In genomic region chr2:74103763-74104162, GRCh38 we compare ENCODE assay signal across 14 cellular contexts. TPM values are rescaled to one million over a fixed set of nuclear protein-coding genes. Genes with fewer than 3 reads are reported as not detected.
A peak's percentile ranks its signal among the peaks of the same experiment; 100 is the strongest.
DNase-seq lines count a peak whose midpoint lies in the region; ATAC-seq and TF ChIP-seq lines count a peak whose summit lies in the region.
"Had no signal": no experiment of that assay in that cellular context is flagged by ENCODE, and none has a peak within 500 bp of the region (broad histone marks: within the 10 kb centered on the region; RNA-seq: fewer than 3 reads in every experiment).

No MANE protein-coding gene starts in this region.

- ATAC-seq in Right ventricle myocardium inferior = no peak

- intact Hi-C loops in Right ventricle myocardium inferior (cut with DNase I) = no loop called here

- no peak overlapping the region for H3K4me3 ChIP-seq in right atrium auricular region
- H3K4me3 ChIP-seq: BLaER1 treated with 17β-estradiol and CSF1 and Interleukin-3, amounts not matched to agents 10 nM and 100 nM had no signal

- no peak overlapping the region for H3K4me3 Mint-ChIP-seq in nephron progenitor cell
- H3K4me3 Mint-ChIP-seq: CD4-positive, CD25-positive, alpha-beta regulatory T cell had no signal

- peaks cover 52% of the 10 kb centered on the region for H3K36me3 Mint-ChIP-seq in nephron progenitor cell (ENCODE audit: low read depth)

- no peaks in the 10 kb centered on the region for H3K27me3 Mint-ChIP-seq in nephron progenitor cell (ENCODE audit: low read depth, poor library complexity)
- H3K27me3 Mint-ChIP-seq: CD4-positive, CD25-positive, alpha-beta regulatory T cell had no signal

- peak; percentile 40 for DNase-seq in activated CD8-positive, alpha-beta memory T cell treated with anti-CD3 and anti-CD28 coated beads for 24 hours
- DNase-seq in activated CD8-positive, alpha-beta memory T cell treated with anti-CD3 and anti-CD28 coated beads, Interleukin-2, amount 50 U/mL, for 4 hours = no peak
- DNase-seq in right atrium auricular region (ENCODE audit: low spot score) = peak; percentile 38
- no peak for DNase-seq in Right ventricle myocardium inferior (ENCODE audit: missing footprints)
- DNase-seq in nephron progenitor cell = no peak
- DNase-seq in activated gamma-delta T cell (lab: John Stamatoyannopoulos, UW) = no peak
- no peak for DNase-seq in A172 (ENCODE audit: low spot score)
- DNase-seq: ACHN; CD4-positive, CD25-positive, alpha-beta regulatory T cell; DMS53; GF-D8; HCEC 1CT had no signal

- H3K36me3 ChIP-seq in right atrium auricular region = peaks cover 18% of the 10 kb centered on the region

- no peak overlapping the region for H3K27ac ChIP-seq in right atrium auricular region
- H3K27ac ChIP-seq: 22Rv1; BLaER1 treated with 17β-estradiol and CSF1 and Interleukin-3, amounts not matched to agents 10 nM and 100 nM had no signal

- H3K9me3 ChIP-seq in right atrium auricular region = no peaks in the 10 kb centered on the region
- H3K9me3 ChIP-seq: BLaER1 treated with 17β-estradiol and CSF1 and Interleukin-3, amounts not matched to agents 10 nM and 100 nM had no signal

- no peak for TF ChIP-seq CTCF in right atrium auricular region (IDR thresholded peaks at IDR 0.05)
- TF ChIP-seq CTCF in nephron progenitor cell (IDR thresholded peaks at IDR 0.05) = no peak

- no peaks in the 10 kb centered on the region for H3K27me3 ChIP-seq in right atrium auricular region
- H3K27me3 ChIP-seq: BLaER1 treated with 17β-estradiol and CSF1 and Interleukin-3, amounts not matched to agents 10 nM and 100 nM had no signal

- H3K4me1 ChIP-seq in right atrium auricular region = no peaks in the 10 kb centered on the region
- H3K4me1 ChIP-seq: BLaER1 treated with 17β-estradiol and CSF1 and Interleukin-3, amounts not matched to agents 10 nM and 100 nM had no signal

- no peaks in the 10 kb centered on the region for H3K9me3 Mint-ChIP-seq in nephron progenitor cell
- H3K9me3 Mint-ChIP-seq: CD4-positive, CD25-positive, alpha-beta regulatory T cell had no signal

- H3K4me1 Mint-ChIP-seq in nephron progenitor cell = peaks cover 12% of the 10 kb centered on the region

- H3K27ac Mint-ChIP-seq in nephron progenitor cell = peak overlapping the region; percentile 95
- H3K27ac Mint-ChIP-seq: CD4-positive, CD25-positive, alpha-beta regulatory T cell had no signal

RNA-seq across cellular contexts. Expression of gene BOLA3, which starts 43.9 kb away (rescaled TPM):
- total RNA-seq in right atrium auricular region (100 to 1,000 TPM in 1 of 2 donors, 10 to 100 TPM in 1; 60.4 to 174 TPM), Right ventricle myocardium inferior (88.4 TPM)
- total RNA-seq in A172 (2014; rRNA removed; shearing (Covaris generic)) = 135 and 238 TPM in 2 replicates

Comparison
In these comparisons a context has a peak if more than half of its experiments do, and no peak if none do; other contexts are left out.
1. DNase-seq: peak in activated CD8-positive, alpha-beta memory T cell treated with anti-CD3 and anti-CD28 coated beads for 24 hours (single experiment) and right atrium auricular region (single experiment); none in activated CD8-positive, alpha-beta memory T cell treated with anti-CD3 and anti-CD28 coated beads, Interleukin-2, amount 50 U/mL, for 4 hours (single experiment), Right ventricle myocardium inferior (single experiment), nephron progenitor cell (single experiment), activated gamma-delta T cell (single experiment) and A172 (single experiment).